Comparison of ENCODE assay signal across 31 cellular contexts in genomic region chr3:13285007-13285567, GRCh38.
"Had no signal": no experiment of that assay in that cellular context is flagged by ENCODE, and none has a peak within 500 bp of the region (broad histone marks: within the 10 kb centered on the region; RNA-seq: fewer than 3 reads in every experiment).

No MANE protein-coding gene starts in this region.

- H3K4me3 Mint-ChIP-seq: activated CD4-positive, alpha-beta memory T cell treated with anti-CD3 and anti-CD28 coated beads for 36 hours; activated CD4-positive, alpha-beta T cell treated with anti-CD3 and anti-CD28 coated beads, Interleukin-2, amount 10 ng/mL, durations not matched to agents 24 days and 14 days; activated naive CD4-positive, alpha-beta T cell treated with anti-CD3 and anti-CD28 coated beads, Interleukin-2, amount 50 U/mL, for 24 hours; activated naive CD8-positive, alpha-beta T cell treated with anti-CD3 and anti-CD28 coated beads, Interleukin-2, amount 50 U/mL, for 24 hours; activated T-cell treated with anti-CD3 and anti-CD28 coated beads, Interleukin-2, amount 50 U/mL, for 24 hours; stimulated activated naive B cell treated with anti-CD40 and anti-IgM and Interleukin-4, amounts not matched to agents 10 μg/mL and 1 μg/mL and 100 μg/mL, for 72 hours; T-helper 17 cell had no signal

- H3K4me2 ChIP-seq: smooth muscle cell had no signal

- H3K36me3 ChIP-seq: breast epithelium, esophagus muscularis mucosa, heart left ventricle, left ventricle myocardium inferior, neutrophil, ovary, prostate gland, stomach, thyroid gland had no signal

- H3K4me1 ChIP-seq: foreskin keratinocyte, prostate gland had no signal

- ATAC-seq: activated naive CD8-positive, alpha-beta T cell treated with anti-CD3 and anti-CD28 coated beads, Interleukin-2, amount 50 U/mL, for 24 hours; activated T-helper 17 cell treated with anti-CD3 and anti-CD28 coated beads, Interleukin-2, amount 50 U/mL, for 72 hours; foreskin keratinocyte; heart left ventricle; stimulated activated naive B cell treated with anti-CD40 and anti-IgM and Interleukin-4, amounts not matched to agents 10 μg/mL and 1 μg/mL and 100 μg/mL, for 72 hours; T-helper 17 cell had no signal

- DNase-seq: activated CD4-positive, alpha-beta memory T cell treated with anti-CD3 and anti-CD28 coated beads for 36 hours; activated CD4-positive, alpha-beta T cell treated with anti-CD3 and anti-CD28 coated beads, Interleukin-2, amount 10 ng/mL, durations not matched to agents 24 days and 14 days; activated CD4-positive, CD25-positive, alpha-beta regulatory T cell treated with anti-CD3 and anti-CD28 coated beads, Interleukin-2, amount 50 U/mL, for 72 hours; activated CD8-positive, alpha-beta memory T cell treated with anti-CD3 and anti-CD28 coated beads, Interleukin-2, amount 50 U/mL, for 48 hours; activated gamma-delta T cell treated with Interleukin-2 at 50 U/mL for 16 hours; activated naive CD8-positive, alpha-beta T cell treated with anti-CD3 and anti-CD28 coated beads, Interleukin-2, amount 50 U/mL, for 24 hours; activated T-cell treated with anti-CD3 and anti-CD28 coated beads, Interleukin-2, amount 50 U/mL, for 24 hours; amygdala; central memory CD4-positive, alpha-beta T cell; dermis blood vessel endothelial cell; effector CD4-positive, alpha-beta T cell; foreskin keratinocyte; left ventricle myocardium inferior; ovary; retina; stimulated activated CD4-positive, alpha-beta T cell treated with anti-CD3 and anti-CD28 coated beads, Interleukin-15, amount 100 ng/mL, for 24 hours; stimulated activated CD4-positive, alpha-beta T cell treated with anti-CD3 and anti-CD28 coated beads, Interleukin-2, amount 100 ng/mL, for 24 hours; stimulated activated naive B cell treated with anti-CD40 and anti-IgM and Interleukin-4, amounts not matched to agents 10 μg/mL and 1 μg/mL and 100 μg/mL, for 72 hours; stomach; T-helper 17 cell; T1000; thyroid gland had no signal

- H3K4me1 Mint-ChIP-seq: activated CD4-positive, alpha-beta T cell treated with anti-CD3 and anti-CD28 coated beads, Interleukin-2, amount 10 ng/mL, durations not matched to agents 24 days and 14 days; activated T-helper 17 cell treated with anti-CD3 and anti-CD28 coated beads, Interleukin-2, amount 50 U/mL, for 72 hours had no signal

- FAIRE-seq: colon had no signal

- H3K9me3 ChIP-seq: prostate gland, thyroid gland had no signal

- H3K4me3 ChIP-seq: breast epithelium, esophagus muscularis mucosa, heart left ventricle, left ventricle myocardium inferior, ovary, prostate gland, smooth muscle cell, stomach, thyroid gland had no signal

- H3K27ac ChIP-seq: breast epithelium, esophagus muscularis mucosa, foreskin keratinocyte, heart left ventricle, left ventricle myocardium inferior, neutrophil, ovary, prostate gland, stomach, thyroid gland had no signal

- H3K27ac Mint-ChIP-seq: activated CD4-positive, alpha-beta memory T cell treated with anti-CD3 and anti-CD28 coated beads for 36 hours; activated CD4-positive, alpha-beta T cell treated with anti-CD3 and anti-CD28 coated beads, Interleukin-2, amount 10 ng/mL, durations not matched to agents 24 days and 14 days; activated naive CD8-positive, alpha-beta T cell treated with anti-CD3 and anti-CD28 coated beads, Interleukin-2, amount 50 U/mL, for 24 hours; activated T-cell treated with anti-CD3 and anti-CD28 coated beads, Interleukin-2, amount 50 U/mL, for 24 hours; activated T-helper 17 cell treated with anti-CD3 and anti-CD28 coated beads, Interleukin-2, amount 50 U/mL, for 72 hours; stimulated activated naive B cell treated with anti-CD40 and anti-IgM and Interleukin-4, amounts not matched to agents 10 μg/mL and 1 μg/mL and 100 μg/mL, for 72 hours; T-helper 17 cell had no signal
